ENCODE assay signal across 8 cellular contexts in the genomic region with DNA sequence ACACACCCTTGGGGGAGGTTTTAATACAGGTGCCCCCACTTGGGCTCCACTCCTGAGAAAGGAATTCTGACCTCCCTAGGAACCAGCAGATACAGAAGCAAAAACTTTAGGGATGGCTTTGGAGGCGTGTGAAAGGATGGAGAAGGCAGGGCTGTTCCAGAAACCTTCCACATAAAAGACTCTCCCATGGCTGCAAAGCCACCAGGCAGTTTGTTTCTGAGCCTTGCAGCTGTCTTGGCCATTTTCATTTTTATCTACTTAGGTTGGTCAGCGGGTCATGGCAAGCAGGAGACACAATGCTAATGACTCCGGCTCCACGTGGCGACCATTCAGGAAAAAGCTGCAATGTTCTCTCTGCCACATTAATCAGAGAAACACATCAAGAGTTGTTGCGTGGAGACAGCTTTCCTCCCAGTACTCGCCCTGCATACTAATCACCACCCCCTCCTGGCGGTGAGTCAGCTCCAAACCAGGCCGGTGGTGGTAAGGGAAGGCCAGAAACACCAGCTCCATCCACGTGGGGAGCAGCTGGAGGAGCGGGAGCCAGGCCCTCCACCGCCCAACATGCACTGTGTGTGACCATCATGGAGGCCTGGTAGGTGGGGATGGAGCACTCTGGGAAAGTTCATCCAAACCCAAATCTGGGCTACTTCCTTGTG. TPM values are rescaled to one million over a fixed set of nuclear protein-coding genes. Genes with fewer than 3 reads are reported as not detected.
DNase-seq lines count a peak whose midpoint lies in the region; ATAC-seq and TF ChIP-seq lines count a peak whose summit lies in the region.

No MANE protein-coding gene starts in this region.

- no peak overlapping the region for H3K4me3 ChIP-seq in epithelial cell of proximal tubule (ENCODE audit: low read depth, low read length)

- ATAC-seq in GM18867 (IDR thresholded peaks at IDR 0.05; ENCODE audit: unreplicated experiment): no peak

- peak; percentile 43 for DNase-seq in stimulated activated CD4-positive, alpha-beta T cell treated with anti-CD3 and anti-CD28 coated beads, Interleukin-15, amount 100 ng/mL, for 24 hours
- no peak for DNase-seq in stimulated activated CD4-positive, alpha-beta T cell treated with anti-CD3 and anti-CD28 coated beads, Interleukin-2, amount 100 ng/mL, for 48 hours
- DNase-seq in RPMI7951 (ENCODE audit: low read depth) (peak; percentile 95), epithelial cell of proximal tubule (ENCODE audit: low read depth) (peak; percentile 51), non-pigmented ciliary epithelial cell (ENCODE audit: low read depth) (peak; percentile 75), T-helper 9 cell (no peak)
- no peak for DNase-seq in NK-92 treated with Interleukin-12 subunit alpha and Interleukin-12 subunit beta, amount 100 ng/mL, for 24 hours (lab: John Stamatoyannopoulos, UW)

- TF ChIP-seq CTCF in epithelial cell of proximal tubule (conservative IDR thresholded peaks at IDR 0.05; ENCODE audit: low read depth, low read length): peak; percentile 46

RNA-seq across cellular contexts. Expression of gene IRF2BPL, which starts 30.9 kb away (rescaled TPM):
- 16.6 and 23.2 TPM in 2 replicates for total RNA-seq in RPMI7951 (2014; rRNA removed; shearing (Covaris generic))
- total RNA-seq in epithelial cell of proximal tubule: 61.9 and 65.6 TPM in 2 replicates

RNA-seq across cellular contexts. Expression of gene CIPC, which starts 38.7 kb away (rescaled TPM):
- 11.1 and 12.0 TPM in 2 replicates for total RNA-seq in RPMI7951 (2014; rRNA removed; shearing (Covaris generic))
- 10.2 and 15.4 TPM in 2 replicates for total RNA-seq in epithelial cell of proximal tubule

Comparison
In these comparisons a context has a peak if more than half of its experiments do, and no peak if none do; other contexts are left out.
1. DNase-seq: peak in stimulated activated CD4-positive, alpha-beta T cell treated with anti-CD3 and anti-CD28 coated beads, Interleukin-15, amount 100 ng/mL, for 24 hours (single experiment), RPMI7951 (single experiment), epithelial cell of proximal tubule (single experiment) and non-pigmented ciliary epithelial cell (single experiment); none in stimulated activated CD4-positive, alpha-beta T cell treated with anti-CD3 and anti-CD28 coated beads, Interleukin-2, amount 100 ng/mL, for 48 hours (0 of 2), NK-92 treated with Interleukin-12 subunit alpha and Interleukin-12 subunit beta, amount 100 ng/mL, for 24 hours (single experiment) and T-helper 9 cell (single experiment).